ENCODE assay signal across 11 cellular contexts in genomic region chr9:21182810-21183736, GRCh38. TPM values are rescaled to one million over a fixed set of nuclear protein-coding genes. Genes with fewer than 3 reads are reported as not detected.
DNase-seq lines count a peak whose midpoint lies in the region; ATAC-seq and TF ChIP-seq lines count a peak whose summit lies in the region.
"Not testable (repeated sequence)": the region's sequence is repeated elsewhere in the genome, so short reads cannot be mapped to it uniquely, and the experiment has no call there.
"Had no signal": no experiment of that assay in that cellular context is flagged by ENCODE, and none has a peak within 500 bp of the region (broad histone marks: within the 10 kb centered on the region; RNA-seq: fewer than 3 reads in every experiment).

No MANE protein-coding gene starts in this region.

- peak; percentile 94 for ATAC-seq in GM19455 (IDR thresholded peaks at IDR 0.05; ENCODE audit: unreplicated experiment)
- ATAC-seq in HG02943 (IDR thresholded peaks at IDR 0.05; ENCODE audit: low read depth, unreplicated experiment) = peak; percentile 92
- ATAC-seq in T-helper 17 cell = peak; percentile 87

- H3K4me1 Mint-ChIP-seq in T-helper 17 cell = peaks cover 11% of the 10 kb centered on the region

- not testable (repeated sequence) for H3K36me3 Mint-ChIP-seq in T-helper 17 cell (ENCODE audit: low read depth)

- H3K9me3 ChIP-seq in T-helper 17 cell (ENCODE audit: control insufficient read depth, low read length, poor library complexity, severe bottlenecking) = not testable (repeated sequence)

- H3K4me3 Mint-ChIP-seq in T-helper 17 cell = not testable (repeated sequence)

- not testable (repeated sequence) for H3K27me3 Mint-ChIP-seq in T-helper 17 cell

- peak; percentile 47 for TF ChIP-seq CTCF in LNCaP clone FGC (IDR thresholded peaks at IDR 0.05; ENCODE audit: control insufficient read depth, extremely low read depth, insufficient read depth)

- DNase-seq in ELR (ENCODE audit: low read depth) = peak; percentile 29
- DNase-seq in LNCaP clone FGC (ENCODE audit: low read depth); T-helper 17 cell: not testable (repeated sequence)
- peak; percentile 16 for DNase-seq in central memory CD4-positive, alpha-beta T cell
- DNase-seq in islet precursor cell = peak; percentile 67
- peak; percentile 17 for DNase-seq in stimulated activated CD4-positive, alpha-beta T cell treated with anti-CD3 and anti-CD28 coated beads, Interleukin-15, amount 100 ng/mL, for 24 hours

- H3K27ac Mint-ChIP-seq in T-helper 17 cell = peak overlapping the region; percentile 81

- H3K4me3 ChIP-seq in LNCaP clone FGC (ENCODE audit: low read depth, low read length) = not testable (repeated sequence)

RNA-seq across cellular contexts. Expression of gene IFNA4, which starts 4.3 kb away (rescaled TPM):
- total RNA-seq in T-helper 17 cell = not detected
- total RNA-seq: gastrocnemius medialis, right atrium auricular region, stomach had no signal

RNA-seq across cellular contexts. Expression of gene IFNA21, which starts 16.6 kb away (rescaled TPM):
- not detected for total RNA-seq in T-helper 17 cell
- total RNA-seq: gastrocnemius medialis, right atrium auricular region, stomach had no signal

RNA-seq across cellular contexts. Expression of gene IFNA7, which starts 18.9 kb away (rescaled TPM):
- not detected for total RNA-seq in T-helper 17 cell
- total RNA-seq: gastrocnemius medialis, right atrium auricular region, stomach had no signal

RNA-seq across cellular contexts. Expression of gene IFNA10, which starts 23.9 kb away (rescaled TPM):
- total RNA-seq in T-helper 17 cell = not detected
- total RNA-seq: gastrocnemius medialis, right atrium auricular region, stomach had no signal

RNA-seq across cellular contexts. Expression of gene IFNA16, which starts 34.0 kb away (rescaled TPM):
- not detected for total RNA-seq in T-helper 17 cell
- total RNA-seq: gastrocnemius medialis, right atrium auricular region, stomach had no signal
